Comparison of ENCODE assay signal across 9 cellular contexts in genomic region chr1:212186427-212187207, GRCh38.
DNase-seq lines count a peak whose midpoint lies in the region; ATAC-seq and TF ChIP-seq lines count a peak whose summit lies in the region.
"Had no signal": no experiment of that assay in that cellular context is flagged by ENCODE, and none has a peak within 500 bp of the region (broad histone marks: within the 10 kb centered on the region; RNA-seq: fewer than 3 reads in every experiment).

No MANE protein-coding gene starts in this region.

- in situ Hi-C loops in GM13976 (cut with MboI; ENCODE audit: low sequenced_read_pairs, unreplicated experiment): no loop called here

- no peak overlapping the region for H3K4me3 ChIP-seq in uterus

- peak overlapping the region; percentile 37 to 74 for H3K27ac Mint-ChIP-seq in activated naive CD4-positive, alpha-beta T cell treated with anti-CD3 and anti-CD28 coated beads, Interleukin-2, amount 50 U/mL, for 72 hours

- no peak overlapping the region for H3K27ac ChIP-seq in uterus

- intact Hi-C loops in uterus (cut with DNase I; ENCODE audit: low total_unique reads): no loop called here

- TF ChIP-seq CTCF in GM13976 (IDR thresholded peaks at IDR 0.05; ENCODE audit: borderline replicate concordance, control extremely low read depth, extremely low read depth, insufficient read depth, missing control alignments) (no peak), uterus (IDR thresholded peaks at IDR 0.05) (no peak)

- no peaks in the 10 kb centered on the region for H3K9me3 ChIP-seq in uterus

- no peaks in the 10 kb centered on the region for H3K4me1 ChIP-seq in uterus

- no peak for TF ChIP-seq POLR2A in uterus (IDR thresholded peaks at IDR 0.05)

- H3K27me3 ChIP-seq in uterus: no peaks in the 10 kb centered on the region

- peaks cover 0 to 3% of the 10 kb centered on the region in 2 donors for H3K9me3 Mint-ChIP-seq in activated naive CD4-positive, alpha-beta T cell treated with anti-CD3 and anti-CD28 coated beads, Interleukin-2, amount 50 U/mL, for 72 hours

- ATAC-seq in GM19467 (IDR thresholded peaks at IDR 0.05; ENCODE audit: unreplicated experiment): peak; percentile 97
- peak; percentile 88 for ATAC-seq in HG03469 (IDR thresholded peaks at IDR 0.05; ENCODE audit: unreplicated experiment)
- peak; percentile 57 to 74 for ATAC-seq in activated naive CD4-positive, alpha-beta T cell treated with anti-CD3 and anti-CD28 coated beads, Interleukin-2, amount 50 U/mL, for 72 hours

- H3K36me3 ChIP-seq in uterus: no peaks in the 10 kb centered on the region

- H3K36me3 Mint-ChIP-seq in activated naive CD4-positive, alpha-beta T cell treated with anti-CD3 and anti-CD28 coated beads, Interleukin-2, amount 50 U/mL, for 72 hours: no peaks in the 10 kb centered on the region

- DNase-seq in GM13976 (ENCODE audit: low spot score) (peak; percentile 80), foreskin melanocyte (no peak), NCI-H1092 treated with DMSO at 0.1 percent for 48 hours (lab: John Stamatoyannopoulos, UW) (no peak), uterus (no peak), HCEC 1CT (no peak)
- DNase-seq in activated naive CD4-positive, alpha-beta T cell treated with anti-CD3 and anti-CD28 coated beads, Interleukin-2, amount 50 U/mL, for 72 hours (ENCODE audit: low spot score in 2 of 2): no peak
- DNase-seq: IMR-90 had no signal
